Comparison of ENCODE assay signal across 16 cellular contexts in the genomic region with DNA sequence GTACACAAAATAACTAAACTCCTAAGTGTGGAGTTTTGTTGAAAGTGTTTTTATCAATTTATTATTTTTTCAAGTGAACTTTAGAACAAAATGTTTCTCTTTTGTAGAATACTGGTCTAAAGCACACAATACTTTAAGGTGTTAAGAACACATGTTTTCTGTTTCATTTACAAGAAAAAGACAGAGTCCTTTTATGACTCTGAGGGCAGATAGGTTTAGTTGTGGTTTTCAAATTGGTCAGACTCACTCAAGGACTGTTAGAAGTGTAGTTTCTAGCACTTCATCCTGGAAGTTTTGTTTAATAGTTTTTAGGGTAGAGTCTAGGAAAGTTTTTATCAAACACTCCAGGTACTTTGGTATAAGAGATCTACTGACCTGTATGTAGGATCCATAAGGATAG.
DNase-seq lines count a peak whose midpoint lies in the region; ATAC-seq and TF ChIP-seq lines count a peak whose summit lies in the region.
"Had no signal": no experiment of that assay in that cellular context is flagged by ENCODE, and none has a peak within 500 bp of the region (broad histone marks: within the 10 kb centered on the region; RNA-seq: fewer than 3 reads in every experiment).

No MANE protein-coding gene starts in this region.

- H3K4me1 ChIP-seq in DOHH2 (ENCODE audit: control insufficient read depth, low read length) (peaks cover 35% of the 10 kb centered on the region), GM23338 (ENCODE audit: insufficient read depth) (peaks cover 3% of the 10 kb centered on the region; the same call in 1 of the 2 replicates), mesenchymal stem cell (ENCODE audit: control insufficient read depth, insufficient read depth, low read depth, low read length) (no peaks in the 10 kb centered on the region)
- H3K4me1 ChIP-seq: breast epithelium, heart left ventricle had no signal

- H2BK120ac ChIP-seq in mesenchymal stem cell (ENCODE audit: low read depth, low read length), result no peak overlapping the region

- no peaks in the 10 kb centered on the region for H3K9me3 ChIP-seq in DOHH2 (ENCODE audit: control insufficient read depth, insufficient read depth, low read length)
- H3K9me3 ChIP-seq in mesenchymal stem cell (ENCODE audit: control insufficient read depth, low read length), result no peaks in the 10 kb centered on the region
- H3K9me3 ChIP-seq: breast epithelium, thoracic aorta had no signal

- H3K79me2 ChIP-seq in DOHH2 (ENCODE audit: control insufficient read depth, low read length), result no peaks in the 10 kb centered on the region
- no peaks in the 10 kb centered on the region for H3K79me2 ChIP-seq in GM23338 (replicated peaks; ENCODE audit: insufficient read depth)

- H3K9me3 Mint-ChIP-seq in GM23338, result no peaks in the 10 kb centered on the region
- H3K9me3 Mint-ChIP-seq: activated CD4-positive, alpha-beta T cell treated with anti-CD3 and anti-CD28 coated beads, Interleukin-2, amount 10 ng/mL, durations not matched to agents 24 days and 14 days had no signal

- H3K9me2 ChIP-seq in DOHH2 (replicated peaks; ENCODE audit: control insufficient read depth, low read length), result no peaks in the 10 kb centered on the region
- H3K9me2 ChIP-seq in GM23338 (ENCODE audit: insufficient read depth), result no peaks in the 10 kb centered on the region

- ATAC-seq in GM19351 (IDR thresholded peaks at IDR 0.05; ENCODE audit: unreplicated experiment), result peak; percentile 67
- ATAC-seq in HG02763 (IDR thresholded peaks at IDR 0.05; ENCODE audit: unreplicated experiment), result peak; percentile 74
- ATAC-seq in HG03439 (IDR thresholded peaks at IDR 0.05; ENCODE audit: unreplicated experiment), result peak; percentile 94
- no peak for ATAC-seq in GM23338
- ATAC-seq: heart left ventricle had no signal

- H3K4me3 ChIP-seq in DOHH2 (ENCODE audit: low read length) (no peak overlapping the region; the same call in 1 of the 2 replicates), GM23338 (no peak overlapping the region), mesenchymal stem cell (ENCODE audit: insufficient read depth in 1 of 2, low read depth in 1 of 2, low read length in 2 of 2) (no peak overlapping the region)
- H3K4me3 ChIP-seq: breast epithelium, heart left ventricle, thoracic aorta had no signal

- H3K18ac ChIP-seq in mesenchymal stem cell (ENCODE audit: low read depth in 1 of 2, low read length in 2 of 2), result no peak overlapping the region

- no peak overlapping the region for H2BK5ac ChIP-seq in mesenchymal stem cell (ENCODE audit: low read depth, low read length, poor library complexity, severe bottlenecking)

- H2AFZ ChIP-seq in GM23338 (no peak overlapping the region), mesenchymal stem cell (ENCODE audit: low read depth, low read length) (no peak overlapping the region)

- H3F3A ChIP-seq in DOHH2 (ENCODE audit: control insufficient read depth, insufficient read depth) (no peaks in the 10 kb centered on the region), GM23338 (replicated peaks; ENCODE audit: low read depth) (no peaks in the 10 kb centered on the region)

- H4K20me1 ChIP-seq in DOHH2 (ENCODE audit: control insufficient read depth, insufficient read depth, low read depth, low read length) (no peaks in the 10 kb centered on the region), GM23338 (replicated peaks; ENCODE audit: insufficient read depth) (no peaks in the 10 kb centered on the region)

- H3K27me3 ChIP-seq in DOHH2 (ENCODE audit: control insufficient read depth, low read length) (no peaks in the 10 kb centered on the region), GM23338 (ENCODE audit: insufficient read depth) (no peaks in the 10 kb centered on the region), mesenchymal stem cell (ENCODE audit: control insufficient read depth in 1 of 2, insufficient read depth in 1 of 2, low read length in 2 of 2) (no peaks in the 10 kb centered on the region)
- H3K27me3 ChIP-seq: breast epithelium, heart left ventricle had no signal

- no peak overlapping the region for H2BK12ac ChIP-seq in mesenchymal stem cell (ENCODE audit: low read length in 2 of 2)

- H3K4me3 Mint-ChIP-seq in GM23338, result no peak overlapping the region
- H3K4me3 Mint-ChIP-seq: activated CD4-positive, alpha-beta T cell treated with anti-CD3 and anti-CD28 coated beads, Interleukin-2, amount 10 ng/mL, durations not matched to agents 24 days and 14 days; HFFc6; nephron had no signal

- no peak overlapping the region for H3K9ac ChIP-seq in mesenchymal stem cell (ENCODE audit: low read length)

- H3K4me2 ChIP-seq in DOHH2 (ENCODE audit: low read length) (peak overlapping the region; percentile 23), GM23338 (no peak overlapping the region), mesenchymal stem cell (ENCODE audit: low read length, poor library complexity, severe bottlenecking) (no peak overlapping the region)

- H3K14ac ChIP-seq in mesenchymal stem cell (ENCODE audit: low read length in 2 of 2), result no peak overlapping the region

- H3K23ac ChIP-seq in mesenchymal stem cell (ENCODE audit: low read length in 2 of 2), result no peak overlapping the region

- H3K36me3 ChIP-seq in DOHH2 (ENCODE audit: control insufficient read depth, low read length) (no peaks in the 10 kb centered on the region), GM23338 (ENCODE audit: insufficient read depth) (no peaks in the 10 kb centered on the region), mesenchymal stem cell (ENCODE audit: control insufficient read depth in 1 of 2, insufficient read depth in 2 of 2, low read depth in 1 of 2, low read length in 2 of 2) (no peaks in the 10 kb centered on the region)
- H3K36me3 ChIP-seq: breast epithelium, heart left ventricle, thoracic aorta had no signal

- no peak overlapping the region for H2AK5ac ChIP-seq in mesenchymal stem cell (ENCODE audit: low read length, severe bottlenecking)

- H3K4ac ChIP-seq in mesenchymal stem cell (ENCODE audit: low read depth in 1 of 2, low read length in 2 of 2), result no peak overlapping the region

- no peak for TF ChIP-seq CTCF in DOHH2 (IDR thresholded peaks at IDR 0.05; ENCODE audit: low read depth, low read length, poor library complexity, severe bottlenecking)
- no peak for TF ChIP-seq CTCF in GM23338 (conservative IDR thresholded peaks at IDR 0.05; ENCODE audit: low read depth in 2 of 2)

- H3K27ac Mint-ChIP-seq in GM23338, result no peak overlapping the region
- H3K27ac Mint-ChIP-seq: activated CD4-positive, alpha-beta T cell treated with anti-CD3 and anti-CD28 coated beads, Interleukin-2, amount 10 ng/mL, durations not matched to agents 24 days and 14 days; HFFc6; nephron had no signal

- no peak overlapping the region for H4K91ac ChIP-seq in mesenchymal stem cell (ENCODE audit: low read length)

- DNase-seq in GM23338 (ENCODE audit: low spot score) (no peak), amniotic stem cell (lab: John Stamatoyannopoulos, UW) (no peak), mesenchymal stem cell (no peak), dedifferentiated amniotic fluid mesenchymal stem cell (ENCODE audit: extremely low spot score) (no peak)
- DNase-seq: activated CD4-positive, alpha-beta T cell treated with anti-CD3 and anti-CD28 coated beads, Interleukin-2, amount 10 ng/mL, durations not matched to agents 24 days and 14 days; activated effector memory CD4-positive, alpha-beta T cell treated with Interleukin-2 at 50 U/mL for 16 hours; heart left ventricle; HFFc6; T-helper 1 cell had no signal

- H3K27me3 Mint-ChIP-seq in GM23338 (ENCODE audit: insufficient read depth, low read depth, poor library complexity), result no peaks in the 10 kb centered on the region
- H3K27me3 Mint-ChIP-seq: activated CD4-positive, alpha-beta T cell treated with anti-CD3 and anti-CD28 coated beads, Interleukin-2, amount 10 ng/mL, durations not matched to agents 24 days and 14 days had no signal

- H3K36me3 Mint-ChIP-seq in GM23338 (ENCODE audit: low read depth), result no peaks in the 10 kb centered on the region

- no peaks in the 10 kb centered on the region for H3K79me1 ChIP-seq in mesenchymal stem cell (replicated peaks; ENCODE audit: low read length, poor library complexity, severe bottlenecking)

- peaks cover 24% of the 10 kb centered on the region; the same call in 2 of the 3 replicates for H3K4me1 Mint-ChIP-seq in GM23338
- H3K4me1 Mint-ChIP-seq: activated CD4-positive, alpha-beta T cell treated with anti-CD3 and anti-CD28 coated beads, Interleukin-2, amount 10 ng/mL, durations not matched to agents 24 days and 14 days; nephron had no signal

- H2BK15ac ChIP-seq in mesenchymal stem cell (ENCODE audit: low read depth, poor library complexity, severe bottlenecking), result no peak overlapping the region

- H4K8ac ChIP-seq in mesenchymal stem cell (ENCODE audit: low read length), result no peak overlapping the region

- peak overlapping the region; percentile 30 for H3K27ac ChIP-seq in DOHH2 (ENCODE audit: low read depth, low read length)
- H3K27ac ChIP-seq in GM23338 (ENCODE audit: low read depth), result no peak overlapping the region
- H3K27ac ChIP-seq in mesenchymal stem cell (ENCODE audit: low read length, poor library complexity, severe bottlenecking), result no peak overlapping the region
- H3K27ac ChIP-seq: breast epithelium, heart left ventricle, thoracic aorta had no signal

TF ChIP-seq in GM23338, 12 proteins besides CTCF, POLR2A, EP300 and RAD21 (continues in another document):
- no peak for TF ChIP-seq EZH2phosphoT487 (IDR thresholded peaks at IDR 0.05; ENCODE audit: unreplicated experiment)
- no peak for TF ChIP-seq CREB1 (CRISPR knock-in tag; IDR thresholded peaks at IDR 0.05; ENCODE audit: low read depth)
- TF ChIP-seq JUNB (IDR thresholded peaks at IDR 0.05; ENCODE audit: unreplicated experiment), result no peak
- TF ChIP-seq NANOG (IDR thresholded peaks at IDR 0.05; ENCODE audit: borderline replicate concordance), result no peak
- TF ChIP-seq ZNF331 (CRISPR knock-in tag; IDR thresholded peaks at IDR 0.05; ENCODE audit: low read depth), result no peak
- TF ChIP-seq, protein P1, sequence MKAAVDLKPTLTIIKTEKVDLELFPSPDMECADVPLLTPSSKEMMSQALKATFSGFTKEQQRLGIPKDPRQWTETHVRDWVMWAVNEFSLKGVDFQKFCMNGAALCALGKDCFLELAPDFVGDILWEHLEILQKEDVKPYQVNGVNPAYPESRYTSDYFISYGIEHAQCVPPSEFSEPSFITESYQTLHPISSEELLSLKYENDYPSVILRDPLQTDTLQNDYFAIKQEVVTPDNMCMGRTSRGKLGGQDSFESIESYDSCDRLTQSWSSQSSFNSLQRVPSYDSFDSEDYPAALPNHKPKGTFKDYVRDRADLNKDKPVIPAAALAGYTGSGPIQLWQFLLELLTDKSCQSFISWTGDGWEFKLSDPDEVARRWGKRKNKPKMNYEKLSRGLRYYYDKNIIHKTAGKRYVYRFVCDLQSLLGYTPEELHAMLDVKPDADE (IDR thresholded peaks at IDR 0.05), result no peak
- TF ChIP-seq POLR2AphosphoS5 (IDR thresholded peaks at IDR 0.05; ENCODE audit: low read depth), result no peak
